17 cellular contexts compared by ENCODE assay signal in genomic region chrX:22203186-22203585, GRCh38.
"Had no signal": no experiment of that assay in that cellular context is flagged by ENCODE, and none has a peak within 500 bp of the region (broad histone marks: within the 10 kb centered on the region; RNA-seq: fewer than 3 reads in every experiment).

No MANE protein-coding gene starts in this region.

- H3K4me3 ChIP-seq: heart left ventricle, ovary, right atrium auricular region, suprapubic skin, thyroid gland had no signal

- H3K9me3 ChIP-seq: heart left ventricle, ovary, right atrium auricular region, suprapubic skin, thyroid gland had no signal

- H3K27me3 ChIP-seq: heart left ventricle, ovary, right atrium auricular region, suprapubic skin, thyroid gland had no signal

- H3K27ac ChIP-seq: heart left ventricle, ovary, right atrium auricular region, suprapubic skin, thyroid gland had no signal

- H3K36me3 ChIP-seq: heart left ventricle, ovary, right atrium auricular region, suprapubic skin, thyroid gland had no signal

- FAIRE-seq: endometrium, frontal cortex, urothelium cell line had no signal

- DNase-seq: cortex of kidney; effector memory CD4-positive, alpha-beta T cell; heart left ventricle; hippocampal formation; left colon; mesendoderm; naive thymus-derived CD8-positive, alpha-beta T cell; ovary; stimulated activated CD4-positive, alpha-beta T cell treated with anti-CD3 and anti-CD28 coated beads, Interleukin-4, amount 100 ng/mL, for 1 hour; stimulated activated CD8-positive, alpha-beta memory T cell treated with anti-CD3 and anti-CD28 coated beads, Interleukin-4, amount 100 ng/mL, for 48 hours; stimulated activated naive CD8-positive, alpha-beta T cell treated with anti-CD3 and anti-CD28 coated beads, Interleukin-15, Interleukin-2, amounts not matched to agents 100 U/mL and 50 U/mL, for 24 hours; thyroid gland had no signal
